In the genomic region with DNA sequence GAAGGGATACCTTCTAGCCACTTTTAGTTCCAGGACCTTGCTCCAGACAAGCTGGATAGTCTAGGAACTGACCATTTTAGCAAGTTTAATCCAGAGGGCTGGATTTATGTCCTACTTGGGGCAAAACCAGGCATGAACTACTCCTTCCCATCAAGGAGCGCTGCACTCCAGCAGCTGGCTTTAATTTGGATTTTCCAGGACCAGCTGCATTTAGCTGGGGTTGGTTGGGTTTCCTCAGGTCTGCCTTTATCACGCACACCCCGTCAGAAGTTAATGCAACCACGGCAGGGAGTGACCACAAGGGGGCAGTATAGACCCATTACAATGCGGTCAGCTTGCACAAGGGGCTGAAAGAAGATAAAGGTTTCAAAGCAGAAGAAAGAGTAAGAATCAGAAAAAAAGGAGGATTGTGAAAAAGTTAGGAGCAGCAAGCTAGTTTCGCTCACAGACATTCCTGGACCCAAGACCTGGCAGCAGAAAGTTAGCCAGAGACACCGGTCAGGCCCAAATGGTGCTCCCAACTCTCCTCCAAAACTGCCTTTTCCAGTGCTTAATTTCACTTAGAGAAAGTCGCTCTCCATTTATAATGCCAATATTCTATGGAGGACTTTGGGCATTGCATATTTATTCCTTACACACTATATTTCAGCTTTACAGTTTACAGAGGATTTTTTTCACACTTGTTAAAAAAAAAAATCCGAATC, we compare ENCODE assay signal across 8 cellular contexts. TPM values are rescaled to one million over a fixed set of nuclear protein-coding genes. Genes with fewer than 3 reads are reported as not detected.
DNase-seq lines count a peak whose midpoint lies in the region; ATAC-seq and TF ChIP-seq lines count a peak whose summit lies in the region.

No MANE protein-coding gene starts in this region.

- no peak overlapping the region for H3K4me3 Mint-ChIP-seq in activated T-helper 1 cell treated with anti-CD3 and anti-CD28 coated beads, Interleukin-12 subunit alpha, Interleukin-12 subunit beta, Interleukin-2, Interleukin-4 antibody, amounts not matched to agents 30 ng/mL and 10 ng/mL and 1 ng/mL, durations not matched to agents 14 hours and 24 hours and 36 hours

- peak overlapping the region; percentile 95 for H3K27ac ChIP-seq in RWPE2 (ENCODE audit: poor library complexity, severe bottlenecking)

- H3K36me3 Mint-ChIP-seq in activated T-helper 1 cell treated with anti-CD3 and anti-CD28 coated beads, Interleukin-12 subunit alpha, Interleukin-12 subunit beta, Interleukin-2, Interleukin-4 antibody, amounts not matched to agents 30 ng/mL and 10 ng/mL and 1 ng/mL, durations not matched to agents 14 hours and 24 hours and 36 hours (ENCODE audit: low read depth) = no peaks in the 10 kb centered on the region

- H3K9me3 ChIP-seq in MG63 (no peaks in the 10 kb centered on the region), RWPE2 (ENCODE audit: severe bottlenecking) (no peaks in the 10 kb centered on the region)

- TF ChIP-seq CTCF in RWPE2 (IDR thresholded peaks at IDR 0.05; ENCODE audit: poor library complexity, severe bottlenecking) = peak; percentile 96
- peak in 2 of 3 donors; percentile 79 to 97 for TF ChIP-seq CTCF in omental fat pad (IDR thresholded peaks at IDR 0.05)

- H3K27me3 Mint-ChIP-seq in activated T-helper 1 cell treated with anti-CD3 and anti-CD28 coated beads, Interleukin-12 subunit alpha, Interleukin-12 subunit beta, Interleukin-2, Interleukin-4 antibody, amounts not matched to agents 30 ng/mL and 10 ng/mL and 1 ng/mL, durations not matched to agents 14 hours and 24 hours and 36 hours (ENCODE audit: insufficient read depth) = no peaks in the 10 kb centered on the region

- H3K4me1 Mint-ChIP-seq in activated T-helper 1 cell treated with anti-CD3 and anti-CD28 coated beads, Interleukin-12 subunit alpha, Interleukin-12 subunit beta, Interleukin-2, Interleukin-4 antibody, amounts not matched to agents 30 ng/mL and 10 ng/mL and 1 ng/mL, durations not matched to agents 14 hours and 24 hours and 36 hours (ENCODE audit: low read depth) = peaks cover 15% of the 10 kb centered on the region

- H3K4me3 ChIP-seq in MG63 = no peak overlapping the region
- H3K4me3 ChIP-seq in RWPE2 (ENCODE audit: severe bottlenecking) = no peak overlapping the region

- ATAC-seq in RWPE2 (ENCODE audit: low read depth) = no peak
- ATAC-seq in omental fat pad (ENCODE audit: low FRiP score) = peak; percentile 41
- no peak for ATAC-seq in GM21825 (IDR thresholded peaks at IDR 0.05; ENCODE audit: unreplicated experiment)

- H3K4me1 ChIP-seq in RWPE2 (ENCODE audit: insufficient read depth, poor library complexity, severe bottlenecking) = peaks cover 26% of the 10 kb centered on the region

- DNase-seq in GM04504 (ENCODE audit: low read depth) (peak; percentile 95), MG63 (peak; percentile 80), RWPE2 (ENCODE audit: low spot score) (no peak), fibroblast of the conjunctiva (ENCODE audit: low read depth) (peak; percentile 83), omental fat pad (ENCODE audit: low spot score) (peak; percentile 92), superior temporal gyrus (ENCODE audit: extremely low spot score) (peak; percentile 94)
- peak; percentile 74 for DNase-seq in activated T-helper 1 cell treated with anti-CD3 and anti-CD28 coated beads, Interleukin-12 subunit alpha, Interleukin-12 subunit beta, Interleukin-2, Interleukin-4 antibody, amounts not matched to agents 30 ng/mL and 10 ng/mL and 1 ng/mL, durations not matched to agents 14 hours and 24 hours and 36 hours (ENCODE audit: low spot score)

- H3K27me3 ChIP-seq in MG63 = no peaks in the 10 kb centered on the region
- H3K27me3 ChIP-seq in RWPE2 (ENCODE audit: insufficient read depth, poor library complexity, severe bottlenecking) = no peaks in the 10 kb centered on the region

- H3K9me3 Mint-ChIP-seq in activated T-helper 1 cell treated with anti-CD3 and anti-CD28 coated beads, Interleukin-12 subunit alpha, Interleukin-12 subunit beta, Interleukin-2, Interleukin-4 antibody, amounts not matched to agents 30 ng/mL and 10 ng/mL and 1 ng/mL, durations not matched to agents 14 hours and 24 hours and 36 hours = no peaks in the 10 kb centered on the region

- H3K27ac Mint-ChIP-seq in activated T-helper 1 cell treated with anti-CD3 and anti-CD28 coated beads, Interleukin-12 subunit alpha, Interleukin-12 subunit beta, Interleukin-2, Interleukin-4 antibody, amounts not matched to agents 30 ng/mL and 10 ng/mL and 1 ng/mL, durations not matched to agents 14 hours and 24 hours and 36 hours = no peak overlapping the region

- H3K36me3 ChIP-seq in MG63 (no peaks in the 10 kb centered on the region), RWPE2 (ENCODE audit: low read depth) (no peaks in the 10 kb centered on the region)

- intact Hi-C loops in activated T-helper 1 cell treated with anti-CD3 and anti-CD28 coated beads, Interleukin-12 subunit alpha, Interleukin-12 subunit beta, Interleukin-2, Interleukin-4 antibody, amounts not matched to agents 30 ng/mL and 10 ng/mL and 1 ng/mL, durations not matched to agents 14 hours and 24 hours and 36 hours (cut with micrococcal nuclease) = loop anchor here (1.0 to 10.0 kb wide), 6 partner anchors 14 to 1051 kb away; a partner anchor contains a TSS

RNA-seq across cellular contexts. Expression of a gene that starts 40.1 kb away (rescaled TPM):
- 27.1 and 37.8 TPM in 2 replicates for total RNA-seq in MG63 (2014; rRNA removed; shearing (Covaris generic); ENCODE audit: low replicate concordance)
- total RNA-seq in activated T-helper 1 cell treated with anti-CD3 and anti-CD28 coated beads, Interleukin-12 subunit alpha, Interleukin-12 subunit beta, Interleukin-2, Interleukin-4 antibody, amounts not matched to agents 30 ng/mL and 10 ng/mL and 1 ng/mL, durations not matched to agents 14 hours and 24 hours and 36 hours = 29.7 and 29.8 TPM in 2 replicates
- 10 to 100 TPM; 16.1 to 24.1 (median 20.4) TPM for total RNA-seq in omental fat pad

RNA-seq across cellular contexts. Expression of a gene that starts 40.4 kb away (rescaled TPM):
- total RNA-seq in MG63 (2014; rRNA removed; shearing (Covaris generic); ENCODE audit: low replicate concordance) = 11.3 and 14.7 TPM in 2 replicates
- 32.5 and 35.2 TPM in 2 replicates for total RNA-seq in activated T-helper 1 cell treated with anti-CD3 and anti-CD28 coated beads, Interleukin-12 subunit alpha, Interleukin-12 subunit beta, Interleukin-2, Interleukin-4 antibody, amounts not matched to agents 30 ng/mL and 10 ng/mL and 1 ng/mL, durations not matched to agents 14 hours and 24 hours and 36 hours
- total RNA-seq in omental fat pad = 10 to 100 TPM; 24.9 to 32.9 (median 28.0) TPM
